8 cellular contexts compared by ENCODE assay signal in genomic region chr10:659710-660141, GRCh38. TPM values are rescaled to one million over a fixed set of nuclear protein-coding genes. Genes with fewer than 3 reads are reported as not detected.
DNase-seq lines count a peak whose midpoint lies in the region; ATAC-seq, FAIRE-seq and TF ChIP-seq lines count a peak whose summit lies in the region.
"Had no signal": no experiment of that assay in that cellular context is flagged by ENCODE, and none has a peak within 500 bp of the region (broad histone marks: within the 10 kb centered on the region; RNA-seq: fewer than 3 reads in every experiment).

No MANE protein-coding gene starts in this region.

- no peaks in the 10 kb centered on the region for H3K9me3 Mint-ChIP-seq in activated T-cell treated with anti-CD3 and anti-CD28 coated beads, Interleukin-2, amount 50 U/mL, for 4 hours

- H3K36me3 ChIP-seq in left lung, result no peaks in the 10 kb centered on the region

- TF ChIP-seq CTCF in left lung (IDR thresholded peaks at IDR 0.05), result no peak

- H3K27me3 Mint-ChIP-seq in activated T-cell treated with anti-CD3 and anti-CD28 coated beads, Interleukin-2, amount 50 U/mL, for 4 hours (ENCODE audit: low read depth), result peaks cover 14% of the 10 kb centered on the region

- no peak overlapping the region for H3K4me3 Mint-ChIP-seq in activated T-cell treated with anti-CD3 and anti-CD28 coated beads, Interleukin-2, amount 50 U/mL, for 4 hours
- H3K4me3 Mint-ChIP-seq: activated CD8-positive, alpha-beta memory T cell treated with anti-CD3 and anti-CD28 coated beads, Interleukin-2, amount 10 ng/mL, durations not matched to agents 7 days and 5 days had no signal

- intact Hi-C loops in left lung (cut with DNase I), result no loop called here

- no peak for FAIRE-seq in H54 (lab: Jason Lieb, UNC)

- peaks cover 12% of the 10 kb centered on the region for H3K4me1 Mint-ChIP-seq in activated T-cell treated with anti-CD3 and anti-CD28 coated beads, Interleukin-2, amount 50 U/mL, for 4 hours (ENCODE audit: low read depth)
- H3K4me1 Mint-ChIP-seq: activated CD8-positive, alpha-beta memory T cell treated with anti-CD3 and anti-CD28 coated beads, Interleukin-2, amount 10 ng/mL, durations not matched to agents 7 days and 5 days had no signal

- no peaks in the 10 kb centered on the region for H3K36me3 Mint-ChIP-seq in activated T-cell treated with anti-CD3 and anti-CD28 coated beads, Interleukin-2, amount 50 U/mL, for 4 hours (ENCODE audit: insufficient read depth)
- H3K36me3 Mint-ChIP-seq: activated CD8-positive, alpha-beta memory T cell treated with anti-CD3 and anti-CD28 coated beads, Interleukin-2, amount 10 ng/mL, durations not matched to agents 7 days and 5 days had no signal

- TF ChIP-seq POLR2A in H54 (IDR thresholded peaks at IDR 0.05; ENCODE audit: low read depth, low read length), result no peak

- peaks cover 2 to 6% of the 10 kb centered on the region in 2 donors for H3K4me1 ChIP-seq in left lung

- no peaks in the 10 kb centered on the region for H3K9me3 ChIP-seq in left lung

- peak overlapping the region; percentile 86 for H3K27ac ChIP-seq in caudate nucleus (ENCODE audit: low read depth, low read length)
- H3K27ac ChIP-seq in left lung, result peak overlapping the region in 1 of 2 donors; percentile 33
- peak overlapping the region; percentile 95 for H3K27ac ChIP-seq in temporal lobe (ENCODE audit: low read depth, low read length)

- peak; percentile 80 for ATAC-seq in left lung
- ATAC-seq in GM21423 (IDR thresholded peaks at IDR 0.05; ENCODE audit: unreplicated experiment), result no peak
- ATAC-seq in activated T-cell treated with anti-CD3 and anti-CD28 coated beads, Interleukin-2, amount 50 U/mL, for 4 hours, result no peak
- ATAC-seq: activated CD8-positive, alpha-beta memory T cell treated with anti-CD3 and anti-CD28 coated beads, Interleukin-2, amount 10 ng/mL, durations not matched to agents 7 days and 5 days had no signal

- no peaks in the 10 kb centered on the region for H3K27me3 ChIP-seq in left lung

- DNase-seq in HT1080 (ENCODE audit: low read depth) (peak; percentile 75), caudate nucleus (lab: John Stamatoyannopoulos, UW) (peak in 1 of 61 donors; percentile 14), left lung (no peak), H54 (ENCODE audit: insufficient read length, low spot score) (no peak)
- DNase-seq in activated T-cell treated with anti-CD3 and anti-CD28 coated beads, Interleukin-2, amount 50 U/mL, for 4 hours, result no peak
- DNase-seq: activated CD8-positive, alpha-beta memory T cell treated with anti-CD3 and anti-CD28 coated beads, Interleukin-2, amount 10 ng/mL, durations not matched to agents 7 days and 5 days had no signal

- H3K4me3 ChIP-seq in left lung, result no peak overlapping the region

RNA-seq across cellular contexts. Expression of gene DIP2C, which starts 29.7 kb away (rescaled TPM):
- 2.4 and 3.2 TPM in 2 replicates for total RNA-seq in HT1080 (2014; rRNA removed; shearing (Covaris generic))
- polyA plus RNA-seq in HT1080 (2015; cell fraction: cytosol; rRNA removed), result 5.3 and 6.3 TPM in 2 replicates
- polyA plus RNA-seq in HT1080 (2015; cell fraction: nucleus; rRNA removed), result 9.3 and 9.4 TPM in 2 replicates
- 10 to 100 TPM; 10.5 to 14.7 TPM for total RNA-seq in left lung
- 46.0 TPM for total RNA-seq in temporal lobe
- under 1 TPM; 0.20 to 0.27 (median 0.26) TPM for total RNA-seq in activated T-cell treated with anti-CD3 and anti-CD28 coated beads, Interleukin-2, amount 50 U/mL, for 4 hours
